8 cellular contexts compared by ENCODE assay signal in genomic region chr11:112219476-112220232, GRCh38. TPM values are rescaled to one million over a fixed set of nuclear protein-coding genes. Genes with fewer than 3 reads are reported as not detected.
DNase-seq lines count a peak whose midpoint lies in the region; ATAC-seq and TF ChIP-seq lines count a peak whose summit lies in the region.

No MANE protein-coding gene starts in this region.

- H3K27me3 ChIP-seq in vagina = no peaks in the 10 kb centered on the region

- peak; percentile 79 for ATAC-seq in HG03469 (IDR thresholded peaks at IDR 0.05; ENCODE audit: unreplicated experiment)

- no peaks in the 10 kb centered on the region for H3K9me3 ChIP-seq in vagina

- no peaks in the 10 kb centered on the region for H3K36me3 ChIP-seq in vagina

- no peaks in the 10 kb centered on the region for H3K36me3 Mint-ChIP-seq in endothelial cell (ENCODE audit: low read depth, unreplicated experiment)

- TF ChIP-seq CTCF in GM20000 (IDR thresholded peaks at IDR 0.05; ENCODE audit: extremely low read depth, missing control alignments) = peak; percentile 67
- TF ChIP-seq CTCF in endothelial cell (IDR thresholded peaks at IDR 0.05; ENCODE audit: unreplicated experiment) = peak; percentile 72
- peak; percentile 70 to 93 (median 76) for TF ChIP-seq CTCF in vagina (IDR thresholded peaks at IDR 0.05)

- intact Hi-C loops in vagina (cut with DNase I) = loop anchor here (5.0 kb wide), 1 partner anchor 58 kb away; no protein-coding TSS in a partner anchor

- H3K9me3 Mint-ChIP-seq in endothelial cell (ENCODE audit: unreplicated experiment) = no peaks in the 10 kb centered on the region

- DNase-seq in Daoy (ENCODE audit: low read depth) (peak; percentile 64), GM20000 (ENCODE audit: low spot score) (peak; percentile 80), NCI-H524 treated with DMSO at 0.1 percent for 48 hours (lab: John Stamatoyannopoulos, UW) (peak; percentile 3), endothelial cell (ENCODE audit: low spot score) (peak; percentile 36), middle frontal gyrus (ENCODE audit: extremely low spot score, low spot score) (peak; percentile 73), vagina (ENCODE audit: extremely low spot score in 2 of 2) (no peak)
- peak; percentile 22 for DNase-seq in activated CD4-positive, alpha-beta T cell treated with anti-CD3 and anti-CD28 coated beads, Interleukin-2, amount 50 U/mL, for 1 hour

- H3K4me3 ChIP-seq in vagina = no peak overlapping the region

- peak overlapping the region; percentile 32 for H3K27ac Mint-ChIP-seq in endothelial cell (ENCODE audit: unreplicated experiment)

- no peak for TF ChIP-seq POLR2A in vagina (IDR thresholded peaks at IDR 0.05)

- H3K27me3 Mint-ChIP-seq in endothelial cell (ENCODE audit: unreplicated experiment) = no peaks in the 10 kb centered on the region

- no peak overlapping the region for H3K27ac ChIP-seq in vagina

- H3K4me1 ChIP-seq in vagina = peaks cover 10% of the 10 kb centered on the region

- no peak overlapping the region for H3K4me3 Mint-ChIP-seq in endothelial cell (ENCODE audit: unreplicated experiment)

- peaks cover 9% of the 10 kb centered on the region for H3K4me1 Mint-ChIP-seq in endothelial cell (ENCODE audit: unreplicated experiment)

RNA-seq across cellular contexts. Expression of gene PTS, which starts 6.6 kb away (rescaled TPM):
- total RNA-seq in Daoy (2014; rRNA removed; shearing (Covaris generic)) = 71.1 and 73.6 TPM in 2 replicates
- total RNA-seq in endothelial cell (ENCODE audit: unreplicated experiment) (40.1 TPM), vagina (26.3 TPM)

RNA-seq across cellular contexts. Expression of gene PLET1, which starts 41.0 kb away (rescaled TPM):
- not detected in 2 replicates for total RNA-seq in Daoy (2014; rRNA removed; shearing (Covaris generic))
- not detected for total RNA-seq in endothelial cell (ENCODE audit: unreplicated experiment)
- not detected for total RNA-seq in vagina

RNA-seq across cellular contexts. Expression of gene BCO2, which starts 44.3 kb away (rescaled TPM):
- 0.11 TPM in 1 of 2 replicates, not detected in the other for total RNA-seq in Daoy (2014; rRNA removed; shearing (Covaris generic))
- total RNA-seq in endothelial cell (ENCODE audit: unreplicated experiment) = 2.6 TPM
- 11.0 TPM for total RNA-seq in vagina

RNA-seq across cellular contexts. Expression of gene TEX12, which starts 52.5 kb away (rescaled TPM):
- total RNA-seq in Daoy (2014; rRNA removed; shearing (Covaris generic)) = not detected in 2 replicates
- total RNA-seq in endothelial cell (ENCODE audit: unreplicated experiment) (not detected), vagina (not detected)

RNA-seq across cellular contexts. Expression of gene IL18, which starts 55.8 kb away (rescaled TPM):
- not detected in 2 replicates for total RNA-seq in Daoy (2014; rRNA removed; shearing (Covaris generic))
- 0.90 TPM for total RNA-seq in endothelial cell (ENCODE audit: unreplicated experiment)
- 48.6 TPM for total RNA-seq in vagina

Comparison
In these comparisons a context has a peak if more than half of its experiments do, and no peak if none do; other contexts are left out.
1. DNase-seq: peak in Daoy (single experiment), GM20000 (single experiment), NCI-H524 treated with DMSO at 0.1 percent for 48 hours (single experiment), activated CD4-positive, alpha-beta T cell treated with anti-CD3 and anti-CD28 coated beads, Interleukin-2, amount 50 U/mL, for 1 hour (single experiment), endothelial cell (single experiment) and middle frontal gyrus (single experiment); none in vagina (0 of 2).
2. Peak in every context shown above with its lines, with median percentiles within 50 percentile points of each other: CTCF ChIP-seq.